Comparison of ENCODE assay signal across 31 cellular contexts in the genomic region with DNA sequence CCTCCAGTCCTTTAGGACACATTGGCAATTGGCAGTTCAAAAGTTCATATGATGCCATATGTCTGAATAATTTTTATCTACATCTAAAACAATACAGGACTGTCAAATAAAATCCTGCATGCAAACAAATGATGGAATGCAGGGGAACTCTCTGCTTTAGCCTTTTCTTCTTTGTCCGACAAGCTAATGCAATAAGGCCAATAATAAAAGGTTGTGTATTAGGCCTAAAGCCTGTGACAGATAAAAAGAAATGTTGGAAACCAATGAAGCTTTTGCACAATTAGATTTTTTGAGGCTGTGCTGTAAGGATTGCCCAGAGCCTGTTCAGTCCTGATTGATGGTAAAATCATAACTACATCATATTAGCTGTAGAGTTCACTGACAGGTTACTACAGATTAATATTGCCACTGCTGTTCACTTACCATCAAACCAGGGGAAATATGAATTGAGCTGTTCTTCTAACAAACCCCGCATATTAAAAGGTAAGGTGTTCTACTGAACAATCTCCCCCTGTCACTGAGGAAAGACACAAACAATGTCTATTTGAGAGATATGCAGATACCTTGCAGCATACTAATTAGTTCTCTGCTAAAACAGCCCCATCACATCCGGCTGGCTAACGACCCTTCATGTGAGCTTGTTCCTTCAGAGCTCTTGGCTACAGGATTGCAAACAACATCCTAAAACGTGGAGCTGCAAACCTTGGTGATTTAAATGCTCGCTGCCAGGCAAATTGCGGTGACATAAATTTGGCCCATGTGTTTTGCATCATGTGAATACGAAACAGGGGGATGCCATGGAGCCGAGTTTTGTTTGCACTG.
"Had no signal": no experiment of that assay in that cellular context is flagged by ENCODE, and none has a peak within 500 bp of the region (broad histone marks: within the 10 kb centered on the region; RNA-seq: fewer than 3 reads in every experiment).

No MANE protein-coding gene starts in this region.

- H3K4me3 Mint-ChIP-seq: effector memory CD8-positive, alpha-beta T cell; naive thymus-derived CD4-positive, alpha-beta T cell; nephron progenitor cell; stimulated activated effector memory CD8-positive, alpha-beta T cell treated with anti-CD3 and anti-CD28 coated beads, Interleukin-12 subunit alpha, Interleukin-12 subunit beta, amount 100 ng/mL, for 72 hours had no signal

- H3K4me1 ChIP-seq: esophagus squamous epithelium, heart right ventricle, left lung, psoas muscle, sigmoid colon, stomach, testis, tibial artery, upper lobe of left lung, uterus had no signal

- H3K27ac ChIP-seq: esophagus squamous epithelium, heart right ventricle, left lung, ovary, psoas muscle, sigmoid colon, stomach, testis, tibial artery, upper lobe of left lung, uterus had no signal

- H3K4me3 ChIP-seq: esophagus squamous epithelium, heart right ventricle, left lung, ovary, psoas muscle, sigmoid colon, stomach, testis, tibial artery, upper lobe of left lung, uterus had no signal

- H3K36me3 ChIP-seq: esophagus squamous epithelium, heart right ventricle, left lung, ovary, sigmoid colon, stomach, tibial artery, upper lobe of left lung, uterus had no signal

- ATAC-seq: effector memory CD8-positive, alpha-beta T cell; heart right ventricle; left cardiac atrium; left lung; naive thymus-derived CD4-positive, alpha-beta T cell; psoas muscle; right cardiac atrium; stimulated activated effector memory CD8-positive, alpha-beta T cell treated with anti-CD3 and anti-CD28 coated beads, Interleukin-12 subunit alpha, Interleukin-12 subunit beta, amount 100 ng/mL, for 72 hours had no signal

- H3K27ac Mint-ChIP-seq: effector memory CD8-positive, alpha-beta T cell; naive thymus-derived CD4-positive, alpha-beta T cell; nephron progenitor cell; stimulated activated effector memory CD8-positive, alpha-beta T cell treated with anti-CD3 and anti-CD28 coated beads, Interleukin-12 subunit alpha, Interleukin-12 subunit beta, amount 100 ng/mL, for 72 hours had no signal

- DNase-seq: cortex of kidney; effector memory CD8-positive, alpha-beta T cell; erythroblast; esophagus squamous epithelium; foreskin melanocyte; glutamatergic neuron; heart right ventricle; hippocampal formation; left cardiac atrium; left lung; mesenchymal stem cell; midbrain; naive thymus-derived CD4-positive, alpha-beta T cell; nephron progenitor cell; occipital lobe; ovary; posterior cingulate gyrus; psoas muscle; right cardiac atrium; sigmoid colon; stimulated activated CD4-positive, alpha-beta T cell treated with anti-CD3 and anti-CD28 coated beads, Interleukin-2, amount 100 ng/mL, for 24 hours; stimulated activated CD4-positive, alpha-beta T cell treated with anti-CD3 and anti-CD28 coated beads, Interleukin-4, amount 100 ng/mL, for 24 hours; stimulated activated naive CD4-positive, alpha-beta T cell treated with Interleukin-2 at 50 U/mL for 16 hours; stomach; testis; tibial artery; upper lobe of left lung; uterus had no signal

- H3K27me3 ChIP-seq: ovary, sigmoid colon, testis, upper lobe of left lung, uterus had no signal

- H3K9me3 Mint-ChIP-seq: stimulated activated effector memory CD8-positive, alpha-beta T cell treated with anti-CD3 and anti-CD28 coated beads, Interleukin-12 subunit alpha, Interleukin-12 subunit beta, amount 100 ng/mL, for 72 hours had no signal

- H3K4me1 Mint-ChIP-seq: naive thymus-derived CD4-positive, alpha-beta T cell; stimulated activated effector memory CD8-positive, alpha-beta T cell treated with anti-CD3 and anti-CD28 coated beads, Interleukin-12 subunit alpha, Interleukin-12 subunit beta, amount 100 ng/mL, for 72 hours had no signal

- FAIRE-seq: endometrium, islet of Langerhans had no signal

- H3K9me3 ChIP-seq: esophagus squamous epithelium, heart right ventricle, left lung, ovary, psoas muscle, sigmoid colon, stomach, testis, tibial artery, upper lobe of left lung, uterus had no signal

- H3K36me3 Mint-ChIP-seq: naive thymus-derived CD4-positive, alpha-beta T cell; stimulated activated effector memory CD8-positive, alpha-beta T cell treated with anti-CD3 and anti-CD28 coated beads, Interleukin-12 subunit alpha, Interleukin-12 subunit beta, amount 100 ng/mL, for 72 hours had no signal
